ENCODE assay signal across 8 cellular contexts in genomic region chr7:7968544-7969305, GRCh38. TPM values are rescaled to one million over a fixed set of nuclear protein-coding genes. Genes with fewer than 3 reads are reported as not detected.
A peak's percentile ranks its signal among the peaks of the same experiment; 100 is the strongest.
DNase-seq lines count a peak whose midpoint lies in the region; ATAC-seq and TF ChIP-seq lines count a peak whose summit lies in the region.

TSS of gene GLCCI1 (plus strand) at chr7:7968796. CDS start at chr7:7969351, 555 bp downstream.

- no peaks in the 10 kb centered on the region for H3K36me3 ChIP-seq in uterus

- no peaks in the 10 kb centered on the region for H3K9me3 ChIP-seq in right cardiac atrium (ENCODE audit: control insufficient read depth, low read length)
- H3K9me3 ChIP-seq in uterus = no peaks in the 10 kb centered on the region

- intact Hi-C loops in T-helper 2 cell treated with Interferon-gamma antibody and Interleukin-4, amounts not matched to agents 100 ng/mL and 5 ng/mL, for 36 hours (cut with micrococcal nuclease) = loop anchor here (1.0 to 10.0 kb wide), 14 partner anchors 20 to 786 kb away; partner anchors contain the start of genes C1GALT1 and UMAD1
- intact Hi-C loops in right cardiac atrium (cut with DNase I) = loop anchor here in 1 of 4 donors (10.0 kb wide), 1 partner anchor 316 kb away; no protein-coding TSS in a partner anchor
- intact Hi-C loops in uterus (cut with DNase I; ENCODE audit: low total_unique reads) = no loop called here

- H3K4me3 ChIP-seq in right cardiac atrium (ENCODE audit: low read length) (peak within 1 kb of the TSS; percentile 79), uterus (peak within 1 kb of the TSS; percentile 68 to 97)

- H3K27me3 ChIP-seq in right cardiac atrium (ENCODE audit: control insufficient read depth, insufficient read depth) (no peaks in the 10 kb centered on the region), uterus (no peaks in the 10 kb centered on the region)

- peak; percentile 86 to 88 for TF ChIP-seq POLR2A in uterus (IDR thresholded peaks at IDR 0.05)

- ATAC-seq in GM18499 (IDR thresholded peaks at IDR 0.05; ENCODE audit: insufficient read depth, unreplicated experiment) (peak; percentile 72), HG02943 (IDR thresholded peaks at IDR 0.05; ENCODE audit: low read depth, unreplicated experiment) (peak; percentile 90), right cardiac atrium (peak; percentile 99 to 100)

- peak within 1 kb of the TSS; percentile 94 for H3K27ac ChIP-seq in right cardiac atrium (ENCODE audit: low read length)
- H3K27ac ChIP-seq in uterus = peak within 1 kb of the TSS; percentile 94 to 99

- DNase-seq in NCI-H187 treated with DMSO at 0.1 percent for 48 hours (lab: John Stamatoyannopoulos, UW) (peak; percentile 94), anterior cingulate cortex (lab: John Stamatoyannopoulos, UW) (peak; percentile 82 to 99 (median 97)), right cardiac atrium (peak; percentile 96 to 98 (median 98)), pulmonary artery endothelial cell (ENCODE audit: low read depth, low spot score) (peak; percentile 90), uterus (peak; percentile 93 to 95)

- under 1% methylated on average over 77 of the region's 77 CpGs for WGBS in right cardiac atrium

- H3K4me1 ChIP-seq in right cardiac atrium (ENCODE audit: control insufficient read depth, insufficient read depth, low read length) (no peaks in the 10 kb centered on the region), uterus (no peaks in the 10 kb centered on the region)

- TF ChIP-seq CTCF in uterus (IDR thresholded peaks at IDR 0.05) = peak in 1 of 4 experiments; percentile 19

RNA-seq across cellular contexts. Expression of gene GLCCI1, which starts in this region (rescaled TPM):
- 35.5 and 35.8 TPM in 2 replicates for total RNA-seq in T-helper 2 cell treated with Interferon-gamma antibody and Interleukin-4, amounts not matched to agents 100 ng/mL and 5 ng/mL, for 36 hours
- 1 to 10 TPM; 4.7 to 8.3 (median 6.8) TPM for total RNA-seq in right cardiac atrium
- polyA plus RNA-seq in right cardiac atrium = 2.0 TPM
- 1.5 and 3.0 TPM in 2 replicates for total RNA-seq in pulmonary artery endothelial cell
- total RNA-seq in uterus = 10 to 100 TPM in 2 of 4 donors, 1 to 10 TPM in 2; 2.9 to 21.6 (median 9.0) TPM

Comparison
In these comparisons a context has a peak if more than half of its experiments do, and no peak if none do; other contexts are left out.
1. Peak in every context shown above with its lines: DNase-seq, ATAC-seq, H3K4me3 ChIP-seq and H3K27ac ChIP-seq.